Comparison of ENCODE assay signal across 23 cellular contexts in the genomic region with DNA sequence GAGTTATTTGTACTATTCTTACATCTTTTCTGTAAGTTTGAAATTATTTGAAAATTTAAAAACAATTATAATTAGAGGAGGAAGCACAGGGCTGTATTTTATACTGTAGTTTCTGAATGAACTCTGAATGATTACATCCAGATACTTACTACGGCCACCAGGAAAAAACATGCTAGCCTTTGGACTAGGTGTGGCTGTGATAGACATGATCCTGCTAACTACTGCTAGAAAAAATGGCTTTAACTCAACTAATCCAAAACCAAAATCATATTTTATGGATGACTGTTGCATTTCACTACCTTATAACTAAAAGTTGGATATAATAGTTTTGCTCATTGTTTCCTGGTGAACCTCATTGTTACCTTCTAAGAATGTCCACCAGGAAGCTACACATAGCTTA. TPM values are rescaled to one million over a fixed set of nuclear protein-coding genes. Genes with fewer than 3 reads are reported as not detected.
DNase-seq lines count a peak whose midpoint lies in the region; ATAC-seq, FAIRE-seq and TF ChIP-seq lines count a peak whose summit lies in the region.
"Had no signal": no experiment of that assay in that cellular context is flagged by ENCODE, and none has a peak within 500 bp of the region (broad histone marks: within the 10 kb centered on the region; RNA-seq: fewer than 3 reads in every experiment).

No MANE protein-coding gene starts in this region.

- no peaks in the 10 kb centered on the region for H3K9me3 ChIP-seq in A549
- H3K9me3 ChIP-seq in esophagus squamous epithelium = no peaks in the 10 kb centered on the region
- H3K9me3 ChIP-seq in muscle layer of duodenum (ENCODE audit: control insufficient read depth in 1 of 2, low read length in 2 of 2) = no peaks in the 10 kb centered on the region
- H3K9me3 ChIP-seq: BLaER1 had no signal

- H3K27ac ChIP-seq in A549 = no peak overlapping the region
- H3K27ac ChIP-seq in esophagus squamous epithelium = peak overlapping the region in 3 of 4 donors; percentile 2 to 67 (median 48)
- H3K27ac ChIP-seq in muscle layer of duodenum (ENCODE audit: low read length) = peak overlapping the region; percentile 37
- H3K27ac ChIP-seq: 22Rv1, BLaER1, SK-N-MC had no signal

- ATAC-seq in A549 = peak; percentile 35 to 49; a peak in 4 of 6 replicates

- H3K4me1 ChIP-seq in A549 = peaks cover 24% of the 10 kb centered on the region
- peaks cover 0 to 15% (median 0%) of the 10 kb centered on the region in 3 donors for H3K4me1 ChIP-seq in esophagus squamous epithelium
- no peaks in the 10 kb centered on the region for H3K4me1 ChIP-seq in muscle layer of duodenum (ENCODE audit: control insufficient read depth in 1 of 2, insufficient read depth in 2 of 2, low read length in 2 of 2)
- H3K4me1 ChIP-seq: BLaER1 had no signal

- H3K4me3 ChIP-seq in A549 = no peak overlapping the region
- no peak overlapping the region for H3K4me3 ChIP-seq in esophagus squamous epithelium
- H3K4me3 ChIP-seq in muscle layer of duodenum (ENCODE audit: low read depth in 1 of 2, low read length in 2 of 2) = no peak overlapping the region
- H3K4me3 ChIP-seq: BLaER1, SK-N-MC had no signal

- no peak for TF ChIP-seq EP300 in A549 (IDR thresholded peaks at IDR 0.05)

- no peak for FAIRE-seq in A549 (lab: Jason Lieb, UNC)
- FAIRE-seq: D721Med had no signal

- 43% methylated on average over 1 of the region's 1 CpG for WGBS in A549 (ENCODE audit: missing lambda C conversion rate)
- WGBS in esophagus squamous epithelium, 2 donors = 68 to 71% methylated on average over 1 of the region's 1 CpG

- intact Hi-C loops in esophagus squamous epithelium (cut with DNase I) = no loop called here

- no peak for DNase-seq in A549 (ENCODE audit: low read depth in 1 of 2, low spot score in 1 of 2)
- DNase-seq in SW480 (ENCODE audit: low spot score) = peak; percentile 13
- DNase-seq in esophagus squamous epithelium (lab: John Stamatoyannopoulos, UW) = no peak
- no peak for DNase-seq in NCI-H1048 (lab: John Stamatoyannopoulos, UW)
- no peak for DNase-seq in T-helper 2 cell
- DNase-seq in OCI-M1 (lab: John Stamatoyannopoulos, UW) = no peak
- DNase-seq in SIG-M5 treated with dmso at 0.1 percent for 504 hours (lab: John Stamatoyannopoulos, UW; ENCODE audit: unreplicated experiment) = no peak
- DNase-seq: CD4-positive, alpha-beta T cell; H7; NCI-H1092 treated with DMSO at 0.1 percent for 48 hours; NCI-H1436; NCI-H187 treated with DMSO at 0.1 percent for 48 hours; NCI-H2107; NCI-H446 treated with DMSO at 0.1 percent for 48 hours; NCI-H526; NCI-H82; SHP77 treated with DMSO at 0.1 percent for 48 hours; SW 1271 had no signal

- no peak for TF ChIP-seq RAD21 in A549 (conservative IDR thresholded peaks at IDR 0.05 in 1 of 2, IDR thresholded peaks at IDR 0.05 in 1 of 2)

- no peak for TF ChIP-seq POLR2A in A549 (IDR thresholded peaks at IDR 0.05; ENCODE audit: low read length)
- TF ChIP-seq POLR2A in esophagus squamous epithelium (IDR thresholded peaks at IDR 0.05) = no peak

- POLR2A ChIA-PET in A549 (lab: Yijun Ruan, JAX) = interaction anchor here (1.5 kb wide), 1 partner anchor 15 kb away, joined by 10 read pairs; a partner anchor contains a TSS

- TF ChIP-seq CTCF in A549 (IDR thresholded peaks at IDR 0.05) (no peak), esophagus squamous epithelium (IDR thresholded peaks at IDR 0.05) (no peak)

- H3K27me3 ChIP-seq in esophagus squamous epithelium (no peaks in the 10 kb centered on the region), muscle layer of duodenum (ENCODE audit: low read depth, low read length) (no peaks in the 10 kb centered on the region)
- H3K27me3 ChIP-seq: BLaER1 had no signal

- peak overlapping the region; percentile 16; the same call in 1 of the 3 replicates for H3K4me2 ChIP-seq in A549
- H3K4me2 ChIP-seq: BLaER1 had no signal

- CTCF ChIA-PET in A549 (lab: Yijun Ruan, JAX) = interaction anchor here (1.6 to 2.1 kb wide), 2 partner anchors 8 to 12 kb away, joined by 4 to 11 read pairs; no protein-coding TSS in a partner anchor

- no peaks in the 10 kb centered on the region for H3K36me3 ChIP-seq in esophagus squamous epithelium
- H3K36me3 ChIP-seq in muscle layer of duodenum (ENCODE audit: control insufficient read depth in 1 of 2, insufficient read depth in 2 of 2, low read length in 2 of 2) = no peaks in the 10 kb centered on the region
- H3K36me3 ChIP-seq: BLaER1 had no signal

TF ChIP-seq in A549, 52 proteins besides CTCF, POLR2A, EP300 and RAD21:
- TF ChIP-seq, protein P1, sequence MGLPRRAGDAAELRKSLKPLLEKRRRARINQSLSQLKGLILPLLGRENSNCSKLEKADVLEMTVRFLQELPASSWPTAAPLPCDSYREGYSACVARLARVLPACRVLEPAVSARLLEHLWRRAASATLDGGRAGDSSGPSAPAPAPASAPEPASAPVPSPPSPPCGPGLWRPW (IDR thresholded peaks at IDR 0.05) = no peak
- TF ChIP-seq KDM1A (IDR thresholded peaks at IDR 0.05; ENCODE audit: low read depth) (no peak), BHLHE40 (IDR thresholded peaks at IDR 0.05; ENCODE audit: low read depth, low read length) (no peak), KDM5A (IDR thresholded peaks at IDR 0.05) (no peak), PHF8 (IDR thresholded peaks at IDR 0.05; ENCODE audit: borderline replicate concordance, low read depth) (no peak), ZSCAN20 (CRISPR knock-in tag; IDR thresholded peaks at IDR 0.05) (no peak), HOXB13 (CRISPR knock-in tag; IDR thresholded peaks at IDR 0.05; ENCODE audit: low read depth) (no peak), NFE2L2 (conservative IDR thresholded peaks at IDR 0.05; ENCODE audit: low read length) (no peak), RCOR1 (IDR thresholded peaks at IDR 0.05; ENCODE audit: low read depth, low read length) (no peak), HDAC2 (IDR thresholded peaks at IDR 0.05) (no peak), RARB (CRISPR knock-in tag; IDR thresholded peaks at IDR 0.05) (no peak), NR3C1 (IDR thresholded peaks at IDR 0.05) (no peak), RFX5 (IDR thresholded peaks at IDR 0.05) (no peak), SREBF2 (IDR thresholded peaks at IDR 0.05) (no peak), MYC (IDR thresholded peaks at IDR 0.05; ENCODE audit: borderline replicate concordance, low read length) (no peak)

RNA-seq across cellular contexts. Expression of a gene that starts 15.1 kb away (rescaled TPM):
- 1,065 and 1,232 TPM in 2 replicates for polyA plus RNA-seq in A549 (2011; rRNA removed)
- polyA plus RNA-seq in A549 (2012; cell fraction: cytosol; rRNA removed) = 621 and 661 TPM in 2 replicates
- 923 and 1,290 TPM in 2 replicates for polyA plus RNA-seq in A549 (2012; cell fraction: nucleus; rRNA removed)
- polyA plus RNA-seq in A549 (2017; fragmentation: RNase III; extraction: RNeasy Plus Mini Kit Qiagen cat#74134 plus additional on column Dnase treatment) = 755 to 799 TPM (median 790 TPM) in 3 replicates
- 461 and 489 TPM in 2 replicates for polyA minus RNA-seq in A549 (2011; rRNA and poly(A)+ RNA removed)
- 100 to 1,000 TPM; 459 to 581 (median 540) TPM for total RNA-seq in esophagus squamous epithelium

Comparison
In these comparisons a context has a peak if more than half of its experiments do, and no peak if none do; other contexts are left out.
1. H3K27ac ChIP-seq: peak in esophagus squamous epithelium (3 of 4) and muscle layer of duodenum (single experiment); none in A549 (0 of 2).